In genomic region chr15:34367128-34368081, GRCh38 we compare ENCODE assay signal across 1 cellular context.
TF ChIP-seq lines count a peak whose summit lies in the region.

Gene LPCAT4, minus strand, starts transcription at chr15:34367196. Its CDS starts 96 bp downstream, at chr15:34367100.

TF ChIP-seq in HepG2, 621 proteins besides CTCF, POLR2A, EP300 and RAD21 (continued from another document and continues in another):
- TF ChIP-seq MTERF4 (CRISPR knock-in tag; IDR thresholded peaks at IDR 0.05), result peak; percentile 83; the same call in 1 of the 2 replicates
- peak; percentile 42 for TF ChIP-seq ZSCAN31 (CRISPR knock-in tag; IDR thresholded peaks at IDR 0.05; ENCODE audit: low read depth)
- peak; percentile 7; the same call in 1 of the 2 replicates for TF ChIP-seq ZNF484 (CRISPR knock-in tag; IDR thresholded peaks at IDR 0.05; ENCODE audit: borderline replicate concordance, low read depth)
- no peak for TF ChIP-seq FOSL1 (CRISPR knock-in tag; IDR thresholded peaks at IDR 0.05; ENCODE audit: borderline replicate concordance)
- TF ChIP-seq TFDP2 (CRISPR knock-in tag; IDR thresholded peaks at IDR 0.05), result no peak; the same call in none of the 2 replicates
- TF ChIP-seq ZNF143 (CRISPR knock-in tag; IDR thresholded peaks at IDR 0.05), result no peak
- TF ChIP-seq ELF4 (CRISPR knock-in tag; IDR thresholded peaks at IDR 0.05; ENCODE audit: borderline replicate concordance), result no peak
- TF ChIP-seq CBFB (CRISPR knock-in tag; IDR thresholded peaks at IDR 0.05), result 0 out of 2 replicates have a peak, but pooled peaks have one; percentile 14
- no peak for TF ChIP-seq NFE2L1 (CRISPR knock-in tag; IDR thresholded peaks at IDR 0.05; ENCODE audit: borderline replicate concordance)
- 0 out of 2 replicates have a peak, but pooled peaks have one; percentile 57 for TF ChIP-seq PRMT3 (CRISPR knock-in tag; IDR thresholded peaks at IDR 0.05; ENCODE audit: borderline replicate concordance, low read depth)
- TF ChIP-seq ZBTB46 (CRISPR knock-in tag; IDR thresholded peaks at IDR 0.05; ENCODE audit: borderline replicate concordance), result no peak
- TF ChIP-seq ZNF570 (CRISPR knock-in tag; IDR thresholded peaks at IDR 0.05; ENCODE audit: borderline replicate concordance), result no peak
- no peak for TF ChIP-seq GZF1 (CRISPR knock-in tag; IDR thresholded peaks at IDR 0.05)
- peak; percentile 52; the same call in 1 of the 2 replicates for TF ChIP-seq TGIF2 (CRISPR knock-in tag; IDR thresholded peaks at IDR 0.05)
- peak; percentile 54; the same call in 1 of the 2 replicates for TF ChIP-seq MEF2D (CRISPR knock-in tag; IDR thresholded peaks at IDR 0.05)
- TF ChIP-seq ZNF652 (CRISPR knock-in tag; IDR thresholded peaks at IDR 0.05; ENCODE audit: borderline replicate concordance, low read depth), result no peak; the same call in 1 of the 2 replicates
- no peak for TF ChIP-seq JUNB (CRISPR knock-in tag; IDR thresholded peaks at IDR 0.05; ENCODE audit: borderline replicate concordance)
- peak; percentile 96 to 99 for TF ChIP-seq HMGXB4 (CRISPR knock-in tag; IDR thresholded peaks at IDR 0.05; ENCODE audit: borderline replicate concordance in 1 of 2, low read depth in 1 of 2)
- peak; percentile 50; the same call in 1 of the 2 replicates for TF ChIP-seq ZHX1 (CRISPR knock-in tag; IDR thresholded peaks at IDR 0.05; ENCODE audit: low read depth)
- 0 out of 2 replicates have a peak, but pooled peaks have one; percentile 12 for TF ChIP-seq PPARG (CRISPR knock-in tag; conservative IDR thresholded peaks at IDR 0.05)
- TF ChIP-seq ZNF547 (CRISPR knock-in tag; IDR thresholded peaks at IDR 0.05), result peak; percentile 92
- peak; percentile 83 for TF ChIP-seq POGK (CRISPR knock-in tag; conservative IDR thresholded peaks at IDR 0.05)
- peak; percentile 76; the same call in 1 of the 2 replicates for TF ChIP-seq HINFP (CRISPR knock-in tag; IDR thresholded peaks at IDR 0.05; ENCODE audit: low read depth)
- no peak for TF ChIP-seq ZNF737 (CRISPR knock-in tag; IDR thresholded peaks at IDR 0.05; ENCODE audit: borderline replicate concordance)
- no peak for TF ChIP-seq NFYB (CRISPR knock-in tag; IDR thresholded peaks at IDR 0.05)
- no peak for TF ChIP-seq NPAS2 (CRISPR knock-in tag; IDR thresholded peaks at IDR 0.05; ENCODE audit: borderline replicate concordance)
- TF ChIP-seq RARG (CRISPR knock-in tag; IDR thresholded peaks at IDR 0.05; ENCODE audit: low read depth), result no peak
- TF ChIP-seq MED8 (CRISPR knock-in tag; IDR thresholded peaks at IDR 0.05; ENCODE audit: insufficient replicate concordance), result peak; percentile 69
- no peak for TF ChIP-seq ATRX (CRISPR knock-in tag; IDR thresholded peaks at IDR 0.05; ENCODE audit: borderline replicate concordance)
- TF ChIP-seq POGZ (CRISPR knock-in tag; IDR thresholded peaks at IDR 0.05), result peak; percentile 67; the same call in 1 of the 2 replicates
- no peak for TF ChIP-seq CREM (IDR thresholded peaks at IDR 0.05)
- TF ChIP-seq CREM (CRISPR knock-in tag; IDR thresholded peaks at IDR 0.05), result no peak
- TF ChIP-seq HOXA9 (CRISPR knock-in tag; IDR thresholded peaks at IDR 0.05; ENCODE audit: borderline replicate concordance), result no peak
- TF ChIP-seq ZNF646 (CRISPR knock-in tag; IDR thresholded peaks at IDR 0.05), result no peak
- peak; percentile 76; the same call in 1 of the 2 replicates for TF ChIP-seq NRL (CRISPR knock-in tag; IDR thresholded peaks at IDR 0.05; ENCODE audit: borderline replicate concordance)
- no peak for TF ChIP-seq ZNF841 (CRISPR knock-in tag; IDR thresholded peaks at IDR 0.05; ENCODE audit: borderline replicate concordance)
- TF ChIP-seq ETV5 (CRISPR knock-in tag; IDR thresholded peaks at IDR 0.05; ENCODE audit: borderline replicate concordance), result peak; percentile 43; the same call in 1 of the 2 replicates
- no peak for TF ChIP-seq NFE2 (CRISPR knock-in tag; IDR thresholded peaks at IDR 0.05)
- 0 out of 2 replicates have a peak, but pooled peaks have one; percentile 42 for TF ChIP-seq SNAPC5 (CRISPR knock-in tag; IDR thresholded peaks at IDR 0.05; ENCODE audit: borderline replicate concordance)
- no peak for TF ChIP-seq ZNF362 (CRISPR knock-in tag; IDR thresholded peaks at IDR 0.05; ENCODE audit: borderline replicate concordance)
- TF ChIP-seq ZNF761 (CRISPR knock-in tag; conservative IDR thresholded peaks at IDR 0.05), result peak; percentile 75; the same call in 1 of the 2 replicates
